8 cellular contexts compared by ENCODE assay signal in the genomic region with DNA sequence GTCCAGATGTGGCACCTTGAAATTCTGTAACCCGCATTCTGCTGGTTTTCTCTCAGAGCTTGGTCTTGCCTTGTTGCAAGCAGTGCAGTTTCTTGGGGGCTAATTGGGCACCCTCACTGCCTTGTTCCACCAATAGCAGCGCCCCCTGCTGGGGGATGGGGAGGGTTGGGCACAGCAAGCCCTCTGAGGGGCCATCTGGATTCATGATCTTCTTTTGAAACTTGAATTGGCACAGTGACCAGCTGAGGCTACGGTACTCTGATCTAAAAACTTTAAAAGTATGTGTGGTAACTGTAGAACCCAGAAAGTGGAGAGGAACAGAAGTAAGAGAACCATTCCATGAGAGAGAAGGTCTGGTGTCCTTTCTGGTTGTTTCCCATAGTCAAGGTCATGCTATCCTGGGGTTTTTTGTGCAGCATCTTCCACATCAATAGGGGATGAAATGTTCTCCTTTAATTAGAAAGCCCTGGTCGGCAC.
DNase-seq lines count a peak whose midpoint lies in the region; ATAC-seq and TF ChIP-seq lines count a peak whose summit lies in the region.

No MANE protein-coding gene starts in this region.

- H3K27me3 Mint-ChIP-seq in chondrocyte (ENCODE audit: low read depth) (no peaks in the 10 kb centered on the region), natural killer cell (ENCODE audit: low read depth in 2 of 2) (no peaks in the 10 kb centered on the region)

- no peaks in the 10 kb centered on the region for H3K27me3 ChIP-seq in WERI-Rb-1 (ENCODE audit: insufficient read depth, low read depth, severe bottlenecking)

- H3K4me3 Mint-ChIP-seq in chondrocyte (ENCODE audit: unreplicated experiment), result no peak overlapping the region
- peak overlapping the region; percentile 60 for H3K4me3 Mint-ChIP-seq in natural killer cell

- H3K9me3 ChIP-seq in WERI-Rb-1 (ENCODE audit: severe bottlenecking), result no peaks in the 10 kb centered on the region

- H3K36me3 Mint-ChIP-seq in chondrocyte (ENCODE audit: low read depth) (peaks cover 36% of the 10 kb centered on the region), natural killer cell (no peaks in the 10 kb centered on the region)

- ATAC-seq in natural killer cell (peak in 2 of 3 donors; percentile 4 to 14), GM21390 (IDR thresholded peaks at IDR 0.05; ENCODE audit: unreplicated experiment) (no peak), HG02981 (IDR thresholded peaks at IDR 0.05; ENCODE audit: unreplicated experiment) (no peak)

- no peaks in the 10 kb centered on the region for H3K9me3 Mint-ChIP-seq in chondrocyte (ENCODE audit: low read depth)
- no peaks in the 10 kb centered on the region for H3K9me3 Mint-ChIP-seq in natural killer cell

- intact Hi-C loops in natural killer cell (cut with micrococcal nuclease), result no loop called here

- H3K4me1 Mint-ChIP-seq in chondrocyte (ENCODE audit: low read depth) (peaks cover 61% of the 10 kb centered on the region), natural killer cell (peaks cover 72 to 85% of the 10 kb centered on the region in 2 donors)

- DNase-seq in SIG-M5 treated with dmso at 0.1 percent for 504 hours (lab: John Stamatoyannopoulos, UW; ENCODE audit: unreplicated experiment) (peak; percentile 4), SIG-M5 (lab: John Stamatoyannopoulos, UW) (no peak), WERI-Rb-1 (peak; percentile 43), chondrocyte (ENCODE audit: low spot score) (no peak), natural killer cell (peak; percentile 58), NCI-H2107 treated with DMSO at 0.1 percent for 48 hours (lab: John Stamatoyannopoulos, UW; ENCODE audit: unreplicated experiment) (no peak)

- no peak overlapping the region for H3K4me3 ChIP-seq in WERI-Rb-1 (ENCODE audit: low read depth, low read length)

- no peak overlapping the region for H3K27ac ChIP-seq in WERI-Rb-1

- H3K36me3 ChIP-seq in WERI-Rb-1, result peaks cover 82% of the 10 kb centered on the region

- H3K27ac Mint-ChIP-seq in chondrocyte (ENCODE audit: unreplicated experiment), result no peak overlapping the region
- H3K27ac Mint-ChIP-seq in natural killer cell, result peak overlapping the region; percentile 94 to 95

- TF ChIP-seq CTCF in WERI-Rb-1 (IDR thresholded peaks at IDR 0.05; ENCODE audit: low read depth, low read length), result peak; percentile 78
- TF ChIP-seq CTCF in chondrocyte (IDR thresholded peaks at IDR 0.05), result peak; percentile 80
- peak; percentile 73 for TF ChIP-seq CTCF in natural killer cell (IDR thresholded peaks at IDR 0.05)

Comparison
In these comparisons a context has a peak if more than half of its experiments do, and no peak if none do; other contexts are left out.
1. DNase-seq: peak in SIG-M5 treated with dmso at 0.1 percent for 504 hours (single experiment), WERI-Rb-1 (single experiment) and natural killer cell (single experiment); none in SIG-M5 (single experiment), chondrocyte (single experiment) and NCI-H2107 treated with DMSO at 0.1 percent for 48 hours (single experiment).
2. ATAC-seq: peak in natural killer cell (2 of 3); none in GM21390 (single experiment) and HG02981 (single experiment).
3. Peak in every context shown above with its lines, with median percentiles within 50 percentile points of each other: CTCF ChIP-seq.